In genomic region chr15:39511000-39511914, GRCh38 we compare ENCODE assay signal across 9 cellular contexts.
DNase-seq lines count a peak whose midpoint lies in the region; TF ChIP-seq lines count a peak whose summit lies in the region.
"Had no signal": no experiment of that assay in that cellular context is flagged by ENCODE, and none has a peak within 500 bp of the region (broad histone marks: within the 10 kb centered on the region; RNA-seq: fewer than 3 reads in every experiment).

No MANE protein-coding gene starts in this region.

- no peak overlapping the region for H3K4me3 ChIP-seq in mammary epithelial cell (replicated peaks in 1 of 3; ENCODE audit: insufficient read depth in 1 of 3, low read depth in 2 of 3, low read length in 3 of 3)
- no peak overlapping the region for H3K4me3 ChIP-seq in uterus

- no peak overlapping the region for H3K27ac ChIP-seq in mammary epithelial cell (ENCODE audit: insufficient read depth, low read depth, low read length)
- no peak overlapping the region for H3K27ac ChIP-seq in uterus
- H3K27ac ChIP-seq: VCaP had no signal

- CTCF ChIA-PET in mammary epithelial cell (lab: Charles Lee; ENCODE audit: low non-redundant PET) = interaction anchor here (0.7 kb wide), 1 partner anchor 72 kb away, joined by 3 read pairs; no protein-coding TSS in a partner anchor

- in situ Hi-C loops in mammary epithelial cell (cut with MboI; ENCODE audit: low sequenced_read_pairs in 2 of 2) = no loop called here

- no peaks in the 10 kb centered on the region for H3K79me2 ChIP-seq in mammary epithelial cell (ENCODE audit: insufficient read depth, low read length)

- no peaks in the 10 kb centered on the region for H3K36me3 ChIP-seq in mammary epithelial cell (ENCODE audit: insufficient read depth, low read length)
- no peaks in the 10 kb centered on the region for H3K36me3 ChIP-seq in uterus

- H3K27me3 ChIP-seq in mammary epithelial cell (ENCODE audit: insufficient read depth, low read length) (no peaks in the 10 kb centered on the region), uterus (no peaks in the 10 kb centered on the region)

- intact Hi-C loops in mammary epithelial cell (cut with micrococcal nuclease) (loop anchor here (5.0 kb wide), 1 partner anchor 66 kb away; no protein-coding TSS in a partner anchor), uterus (cut with DNase I; ENCODE audit: low total_unique reads) (no loop called here)

- TF ChIP-seq POLR2A in uterus (IDR thresholded peaks at IDR 0.05) = no peak

- H3K9me3 ChIP-seq in mammary epithelial cell (replicated peaks; ENCODE audit: insufficient read depth, low read length) (no peaks in the 10 kb centered on the region), uterus (no peaks in the 10 kb centered on the region)

- WGBS in mammary epithelial cell (ENCODE audit: low coverage, missing lambda C conversion rate) = 48% methylated on average over 13 of the region's 14 CpGs

- H3K4me2 ChIP-seq in mammary epithelial cell (ENCODE audit: insufficient read depth, low read depth, low read length) = peak overlapping the region; percentile 9

- dilution Hi-C loops in mammary epithelial cell (cut with HindIII; ENCODE audit: low sequenced_read_pairs) = no loop called here

- no peak for TF ChIP-seq CTCF in mammary epithelial cell (conservative IDR thresholded peaks at IDR 0.05 in 1 of 2, IDR thresholded peaks at IDR 0.05 in 1 of 2; ENCODE audit: extremely low read depth in 1 of 2, insufficient read depth in 1 of 2, low read depth in 1 of 2, low read length in 2 of 2)
- TF ChIP-seq CTCF in uterus (IDR thresholded peaks at IDR 0.05) = no peak

- H3K4me1 ChIP-seq in mammary epithelial cell (ENCODE audit: insufficient read depth, low read length) = peaks cover 10% of the 10 kb centered on the region
- H3K4me1 ChIP-seq in uterus = no peaks in the 10 kb centered on the region

- DNase-seq in HT1080 (ENCODE audit: low read depth) (peak; percentile 75), mammary epithelial cell (peak; percentile 74), kidney tubule cell (ENCODE audit: low spot score) (peak; percentile 72), uterus (peak; percentile 54 to 62), NCI-H524 (lab: John Stamatoyannopoulos, UW) (no peak), HUDEP-2 (lab: John Stamatoyannopoulos, UW; ENCODE audit: unreplicated experiment in 76 of 76) (no peak)
- no peak for DNase-seq in stimulated activated naive CD4-positive, alpha-beta T cell treated with Interleukin-2 at 50 U/mL for 16 hours (lab: John Stamatoyannopoulos, UW)
- DNase-seq: NCI-H1930 had no signal

- BruUV-seq in mammary epithelial cell (replicated peaks; lab: Mats Ljungman, UMichigan) = no TSS peak

- no peaks in the 10 kb centered on the region for H4K20me1 ChIP-seq in mammary epithelial cell (ENCODE audit: insufficient read depth, low read length)

- H2AFZ ChIP-seq in mammary epithelial cell (ENCODE audit: low read depth, low read length) = peak overlapping the region; percentile 46

- no peak overlapping the region for H3K9ac ChIP-seq in mammary epithelial cell (ENCODE audit: insufficient read depth, low read length)

Comparison
In these comparisons a context has a peak if more than half of its experiments do, and no peak if none do; other contexts are left out.
1. DNase-seq: peak in HT1080 (single experiment), mammary epithelial cell (single experiment), kidney tubule cell (single experiment) and uterus (2 of 2); none in NCI-H524 (0 of 2), HUDEP-2 (0 of 76) and stimulated activated naive CD4-positive, alpha-beta T cell treated with Interleukin-2 at 50 U/mL for 16 hours (single experiment).